Comparison of ENCODE assay signal across 17 cellular contexts in the genomic region with DNA sequence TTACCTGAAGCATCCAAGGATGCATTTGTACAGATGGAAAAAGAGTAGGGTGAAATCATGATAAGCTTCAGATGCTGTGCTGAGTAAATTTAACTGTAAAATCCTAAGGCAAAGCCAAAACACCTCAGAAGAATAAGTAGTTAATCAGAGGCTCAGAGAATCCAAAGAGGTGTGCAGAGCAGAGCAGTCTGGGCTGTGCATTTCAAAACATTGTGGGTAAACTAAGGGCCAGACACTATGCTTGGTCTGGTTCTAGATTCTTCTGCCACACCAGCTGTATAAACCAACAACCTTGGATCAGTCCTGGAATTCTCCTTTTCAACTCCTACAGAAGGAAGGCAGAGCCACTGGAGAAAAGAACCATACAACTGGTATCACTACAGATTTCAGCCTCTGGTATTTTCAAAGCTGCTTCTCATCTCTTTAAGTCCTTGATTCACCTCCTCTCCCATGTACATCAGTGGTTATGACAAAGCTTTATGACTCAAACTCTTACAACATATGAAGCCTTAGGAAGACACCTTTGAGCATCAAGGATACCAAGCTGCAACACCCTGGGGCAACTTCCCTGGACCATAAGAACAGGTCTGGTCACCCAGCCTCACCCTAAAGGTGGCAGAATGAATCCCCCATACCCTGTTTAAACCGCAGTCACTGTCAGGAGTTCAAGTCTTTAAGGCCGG. TPM values are rescaled to one million over a fixed set of nuclear protein-coding genes. Genes with fewer than 3 reads are reported as not detected.
DNase-seq lines count a peak whose midpoint lies in the region; ATAC-seq lines count a peak whose summit lies in the region.
"Had no signal": no experiment of that assay in that cellular context is flagged by ENCODE, and none has a peak within 500 bp of the region (broad histone marks: within the 10 kb centered on the region; RNA-seq: fewer than 3 reads in every experiment).

No MANE protein-coding gene starts in this region.

- peak; percentile 80 for ATAC-seq in activated naive CD8-positive, alpha-beta T cell treated with anti-CD3 and anti-CD28 coated beads, Interleukin-2, amount 50 U/mL, for 24 hours

- no peak for DNase-seq in activated naive CD8-positive, alpha-beta T cell treated with anti-CD3 and anti-CD28 coated beads, Interleukin-2, amount 50 U/mL, for 24 hours
- no peak for DNase-seq in activated naive CD8-positive, alpha-beta T cell treated with anti-CD3 and anti-CD28 coated beads for 36 hours
- DNase-seq in SW480 (ENCODE audit: low spot score) (peak; percentile 2), fibroblast of peridontal ligament (ENCODE audit: extremely low read depth) (peak; percentile 15), inferior parietal cortex (ENCODE audit: extremely low spot score) (no peak), DMS153 (lab: John Stamatoyannopoulos, UW) (no peak), NCI-H1048 (lab: John Stamatoyannopoulos, UW) (no peak), kidney glomerular epithelial cell (lab: John Stamatoyannopoulos, UW) (no peak)
- DNase-seq: activated CD4-positive, CD25-positive, alpha-beta regulatory T cell; activated naive CD4-positive, alpha-beta T cell; CD8-positive, alpha-beta memory T cell; NCI-H1694 treated with DMSO at 0.1 percent for 48 hours; NCI-H446; NK-92 treated with Interleukin-12 subunit alpha and Interleukin-12 subunit beta, amount 100 ng/mL, for 24 hours; SHP77 treated with DMSO at 0.1 percent for 48 hours; T-helper 2 cell had no signal

- no peaks in the 10 kb centered on the region for H3K9me3 Mint-ChIP-seq in activated naive CD8-positive, alpha-beta T cell treated with anti-CD3 and anti-CD28 coated beads, Interleukin-2, amount 50 U/mL, for 24 hours
- H3K9me3 Mint-ChIP-seq in activated naive CD8-positive, alpha-beta T cell treated with anti-CD3 and anti-CD28 coated beads for 36 hours = no peaks in the 10 kb centered on the region
- H3K9me3 Mint-ChIP-seq: brain; CD8-positive, alpha-beta memory T cell had no signal

- H3K36me3 Mint-ChIP-seq in activated naive CD8-positive, alpha-beta T cell treated with anti-CD3 and anti-CD28 coated beads, Interleukin-2, amount 50 U/mL, for 24 hours (ENCODE audit: low read depth) = peaks cover 5% of the 10 kb centered on the region
- peaks cover 11% of the 10 kb centered on the region for H3K36me3 Mint-ChIP-seq in activated naive CD8-positive, alpha-beta T cell treated with anti-CD3 and anti-CD28 coated beads for 36 hours

- H3K4me1 Mint-ChIP-seq in activated naive CD8-positive, alpha-beta T cell treated with anti-CD3 and anti-CD28 coated beads, Interleukin-2, amount 50 U/mL, for 24 hours = peaks cover 5% of the 10 kb centered on the region
- H3K4me1 Mint-ChIP-seq in activated naive CD8-positive, alpha-beta T cell treated with anti-CD3 and anti-CD28 coated beads for 36 hours = peaks cover 7% of the 10 kb centered on the region

- H3K27me3 Mint-ChIP-seq in activated naive CD8-positive, alpha-beta T cell treated with anti-CD3 and anti-CD28 coated beads, Interleukin-2, amount 50 U/mL, for 24 hours = no peaks in the 10 kb centered on the region
- no peaks in the 10 kb centered on the region for H3K27me3 Mint-ChIP-seq in activated naive CD8-positive, alpha-beta T cell treated with anti-CD3 and anti-CD28 coated beads for 36 hours

- no peak overlapping the region for H3K4me3 Mint-ChIP-seq in activated naive CD8-positive, alpha-beta T cell treated with anti-CD3 and anti-CD28 coated beads, Interleukin-2, amount 50 U/mL, for 24 hours
- no peak overlapping the region for H3K4me3 Mint-ChIP-seq in activated naive CD8-positive, alpha-beta T cell treated with anti-CD3 and anti-CD28 coated beads for 36 hours
- H3K4me3 Mint-ChIP-seq: brain; CD8-positive, alpha-beta memory T cell had no signal

- no peak overlapping the region for H3K27ac Mint-ChIP-seq in activated naive CD8-positive, alpha-beta T cell treated with anti-CD3 and anti-CD28 coated beads, Interleukin-2, amount 50 U/mL, for 24 hours
- H3K27ac Mint-ChIP-seq in activated naive CD8-positive, alpha-beta T cell treated with anti-CD3 and anti-CD28 coated beads for 36 hours = no peak overlapping the region
- H3K27ac Mint-ChIP-seq: brain had no signal

RNA-seq across cellular contexts. Expression of a gene that starts 11.6 kb away (rescaled TPM):
- 10 to 100 TPM; 41.1 to 45.7 TPM for total RNA-seq in activated naive CD8-positive, alpha-beta T cell treated with anti-CD3 and anti-CD28 coated beads for 36 hours

RNA-seq across cellular contexts. Expression of a gene that starts 12.4 kb away (rescaled TPM):
- 10 to 100 TPM; 25.2 to 26.5 TPM for total RNA-seq in activated naive CD8-positive, alpha-beta T cell treated with anti-CD3 and anti-CD28 coated beads for 36 hours

RNA-seq across cellular contexts. Expression of a gene that starts 12.9 kb away (rescaled TPM):
- 10 to 100 TPM; 36.8 to 37.7 TPM for total RNA-seq in activated naive CD8-positive, alpha-beta T cell treated with anti-CD3 and anti-CD28 coated beads for 36 hours

RNA-seq across cellular contexts. Expression of a gene that starts 30.2 kb away (rescaled TPM):
- total RNA-seq in activated naive CD8-positive, alpha-beta T cell treated with anti-CD3 and anti-CD28 coated beads for 36 hours = 1 to 10 TPM in 1 of 2 experiments, under 1 TPM in 1; 0.88 to 2.2 TPM

RNA-seq across cellular contexts. Expression of a gene that starts 46.0 kb away (rescaled TPM):
- 10 to 100 TPM; 67.9 to 68.4 TPM for total RNA-seq in activated naive CD8-positive, alpha-beta T cell treated with anti-CD3 and anti-CD28 coated beads for 36 hours

Comparison
In these comparisons a context has a peak if more than half of its experiments do, and no peak if none do; other contexts are left out.
1. DNase-seq: peak in SW480 (single experiment) and fibroblast of peridontal ligament (single experiment); none in activated naive CD8-positive, alpha-beta T cell treated with anti-CD3 and anti-CD28 coated beads, Interleukin-2, amount 50 U/mL, for 24 hours (single experiment), activated naive CD8-positive, alpha-beta T cell treated with anti-CD3 and anti-CD28 coated beads for 36 hours (single experiment), inferior parietal cortex (single experiment), DMS153 (single experiment), NCI-H1048 (single experiment) and kidney glomerular epithelial cell (single experiment).